ENCODE assay signal across 9 cellular contexts in genomic region chr10:69088801-69089501, GRCh38. TPM values are rescaled to one million over a fixed set of nuclear protein-coding genes. Genes with fewer than 3 reads are reported as not detected.
DNase-seq lines count a peak whose midpoint lies in the region; ATAC-seq and TF ChIP-seq lines count a peak whose summit lies in the region.
"Had no signal": no experiment of that assay in that cellular context is flagged by ENCODE, and none has a peak within 500 bp of the region (broad histone marks: within the 10 kb centered on the region; RNA-seq: fewer than 3 reads in every experiment).

No MANE protein-coding gene starts in this region.

- ATAC-seq in GM18517 (IDR thresholded peaks at IDR 0.05; ENCODE audit: unreplicated experiment) (peak; percentile 26), psoas muscle (no peak), HG02852 (IDR thresholded peaks at IDR 0.05; ENCODE audit: unreplicated experiment) (no peak), GM18498 (IDR thresholded peaks at IDR 0.05; ENCODE audit: unreplicated experiment) (no peak)

- WGBS in psoas muscle, 3 donors, result 76 to 79% (median 77%) methylated on average over 10 of the region's 10 CpGs

- DNase-seq in NOMO-1 treated with dmso at 0.1 percent for 144 hours (lab: John Stamatoyannopoulos, UW; ENCODE audit: unreplicated experiment), result peak; percentile 52
- peak; percentile 80 for DNase-seq in choroid plexus epithelial cell (ENCODE audit: low read depth)
- DNase-seq in psoas muscle, result no peak
- DNase-seq in HuH-7 (ENCODE audit: low spot score), result no peak
- DNase-seq in activated CD8-positive, alpha-beta memory T cell treated with anti-CD3 and anti-CD28 coated beads, Interleukin-2, amount 50 U/mL, for 48 hours, result no peak

- peak overlapping the region; percentile 83 for H3K27ac ChIP-seq in psoas muscle
- H3K27ac ChIP-seq: SK-N-MC had no signal

- H3K9me3 ChIP-seq in psoas muscle, result no peaks in the 10 kb centered on the region

- H3K27me3 ChIP-seq in psoas muscle (ENCODE audit: insufficient read depth in 3 of 3, low read length in 2 of 3), result no peaks in the 10 kb centered on the region

- H3K4me3 ChIP-seq in choroid plexus epithelial cell (ENCODE audit: low read depth, low read length) (peak overlapping the region; percentile 70), psoas muscle (peak overlapping the region; percentile 64)
- H3K4me3 ChIP-seq: SK-N-MC had no signal

- peaks cover 5% of the 10 kb centered on the region for H3K4me1 ChIP-seq in psoas muscle

- H3K36me3 ChIP-seq in psoas muscle (ENCODE audit: insufficient read depth in 1 of 2, low read depth in 1 of 2), result no peaks in the 10 kb centered on the region

- intact Hi-C loops in psoas muscle (cut with DNase I), result loop anchor here in 1 of 2 donors (5.0 kb wide), 1 partner anchor 37 kb away; no protein-coding TSS in a partner anchor

- TF ChIP-seq CTCF in choroid plexus epithelial cell (conservative IDR thresholded peaks at IDR 0.05; ENCODE audit: low read depth, low read length) (no peak), psoas muscle (IDR thresholded peaks at IDR 0.05) (no peak)

RNA-seq across cellular contexts. Expression of gene SRGN, which starts 1.0 kb away (rescaled TPM):
- total RNA-seq in psoas muscle, result 10 to 100 TPM; 27.8 to 43.4 (median 30.5) TPM
- 10 to 100 TPM; 30.2 to 54.0 (median 33.2) TPM for polyA plus RNA-seq in psoas muscle

RNA-seq across cellular contexts. Expression of gene VPS26A, which starts 35.0 kb away (rescaled TPM):
- 10 to 100 TPM; 25.2 to 41.1 (median 39.2) TPM for total RNA-seq in psoas muscle
- 10 to 100 TPM; 23.4 to 62.8 (median 36.5) TPM for polyA plus RNA-seq in psoas muscle

Comparison
In these comparisons a context has a peak if more than half of its experiments do, and no peak if none do; other contexts are left out.
1. DNase-seq: peak in NOMO-1 treated with dmso at 0.1 percent for 144 hours (single experiment) and choroid plexus epithelial cell (single experiment); none in psoas muscle (0 of 2), HuH-7 (single experiment) and activated CD8-positive, alpha-beta memory T cell treated with anti-CD3 and anti-CD28 coated beads, Interleukin-2, amount 50 U/mL, for 48 hours (single experiment).